In the genomic region with DNA sequence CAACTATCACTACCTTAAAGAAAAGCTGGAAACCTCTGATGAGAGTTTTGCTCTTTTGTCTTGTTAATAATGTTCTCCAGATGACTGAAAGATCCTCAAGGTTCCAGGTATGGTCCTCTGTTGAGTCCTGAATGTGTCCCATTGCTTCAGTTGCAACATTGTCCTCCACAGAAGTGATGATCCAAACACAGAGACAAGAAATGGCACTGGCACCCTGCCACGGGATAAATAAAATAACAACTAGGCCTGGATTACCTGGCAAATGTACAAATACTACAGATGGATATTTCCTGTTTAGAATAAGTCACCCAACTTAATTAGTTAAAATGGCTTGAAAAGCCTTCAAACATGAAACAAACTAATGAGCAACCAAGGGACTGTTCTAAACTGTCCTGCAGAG, we compare ENCODE assay signal across 23 cellular contexts. TPM values are rescaled to one million over a fixed set of nuclear protein-coding genes. Genes with fewer than 3 reads are reported as not detected.
A peak's percentile ranks its signal among the peaks of the same experiment; 100 is the strongest.
DNase-seq lines count a peak whose midpoint lies in the region; ATAC-seq, FAIRE-seq and TF ChIP-seq lines count a peak whose summit lies in the region.
"Had no signal": no experiment of that assay in that cellular context is flagged by ENCODE, and none has a peak within 500 bp of the region (broad histone marks: within the 10 kb centered on the region; RNA-seq: fewer than 3 reads in every experiment).

No MANE protein-coding gene starts in this region.

- H3K27me3 ChIP-seq in endothelial cell of umbilical vein (ENCODE audit: control insufficient read depth in 2 of 2, insufficient read depth in 2 of 2, low read length in 2 of 2), result no peaks in the 10 kb centered on the region
- H3K27me3 ChIP-seq in testis, result no peaks in the 10 kb centered on the region

- no peak for FAIRE-seq in endothelial cell of umbilical vein (lab: Jason Lieb, UNC)
- FAIRE-seq: GM12878, K562 had no signal

- no peak overlapping the region for H2AFZ ChIP-seq in endothelial cell of umbilical vein (ENCODE audit: low read depth, low read length)
- H2AFZ ChIP-seq: PC-9 had no signal

- H3K4me1 ChIP-seq in endothelial cell of umbilical vein (ENCODE audit: control insufficient read depth, extremely low read depth, insufficient read depth, low read length) (peaks cover 23% of the 10 kb centered on the region), testis (no peaks in the 10 kb centered on the region)

- intact Hi-C loops in endothelial cell of umbilical vein (cut with micrococcal nuclease) (no loop called here), testis (cut with DNase I; ENCODE audit: low total_unique reads) (no loop called here)

- CTCF ChIA-PET in endothelial cell of umbilical vein (lab: Charles Lee), result interaction anchor here (2.2 kb wide), 1 partner anchor 142 kb away, joined by 5 read pairs; no protein-coding TSS in a partner anchor

- BruUV-seq in endothelial cell of umbilical vein (replicated peaks; lab: Mats Ljungman, UMichigan), result no TSS peak

- peaks cover 3% of the 10 kb centered on the region for H3K36me3 Mint-ChIP-seq in activated naive CD4-positive, alpha-beta T cell treated with anti-CD3 and anti-CD28 coated beads, Interleukin-2, amount 50 U/mL, for 24 hours
- peaks cover 37% of the 10 kb centered on the region for H3K36me3 Mint-ChIP-seq in stimulated activated memory B cell treated with anti-CD40 and anti-IgM and Interleukin-4, amounts not matched to agents 10 μg/mL and 1 μg/mL and 100 μg/mL, for 72 hours

- 63 to 64% methylated on average over 1 of the region's 1 CpG for WGBS in testis, 2 donors

- H3K4me2 ChIP-seq in endothelial cell of umbilical vein (ENCODE audit: insufficient read depth, low read length), result no peak overlapping the region
- H3K4me2 ChIP-seq: PC-9 had no signal

- H3K9me3 ChIP-seq in endothelial cell of umbilical vein (replicated peaks; ENCODE audit: control insufficient read depth, insufficient read depth, low read length) (no peaks in the 10 kb centered on the region), testis (no peaks in the 10 kb centered on the region)
- H3K9me3 ChIP-seq: thoracic aorta had no signal

- dilution Hi-C loops in endothelial cell of umbilical vein (cut with MboI; ENCODE audit: extremely low pct_ligation_motif_present, low sequenced_read_pairs), result loop anchor here (25.0 kb wide), 1 partner anchor 142 kb away; the partner anchor contains the start of gene TRIM69

- no peak for ATAC-seq in stimulated activated memory B cell treated with anti-CD40 and anti-IgM and Interleukin-4, amounts not matched to agents 10 μg/mL and 1 μg/mL and 100 μg/mL, for 72 hours
- ATAC-seq: K562 had no signal

- no peaks in the 10 kb centered on the region for H3K27me3 Mint-ChIP-seq in activated naive CD4-positive, alpha-beta T cell treated with anti-CD3 and anti-CD28 coated beads, Interleukin-2, amount 50 U/mL, for 24 hours
- no peaks in the 10 kb centered on the region for H3K27me3 Mint-ChIP-seq in stimulated activated memory B cell treated with anti-CD40 and anti-IgM and Interleukin-4, amounts not matched to agents 10 μg/mL and 1 μg/mL and 100 μg/mL, for 72 hours

- peaks cover 40% of the 10 kb centered on the region for H3K4me1 Mint-ChIP-seq in activated naive CD4-positive, alpha-beta T cell treated with anti-CD3 and anti-CD28 coated beads, Interleukin-2, amount 50 U/mL, for 24 hours
- H3K4me1 Mint-ChIP-seq in stimulated activated memory B cell treated with anti-CD40 and anti-IgM and Interleukin-4, amounts not matched to agents 10 μg/mL and 1 μg/mL and 100 μg/mL, for 72 hours, result no peaks in the 10 kb centered on the region
- H3K4me1 Mint-ChIP-seq: nephron had no signal

- no peak overlapping the region for H3K9ac ChIP-seq in endothelial cell of umbilical vein (replicated peaks; ENCODE audit: extremely low read depth, insufficient read depth, low read length)

- no peak for TF ChIP-seq POLR2A in endothelial cell of umbilical vein (IDR thresholded peaks at IDR 0.05; ENCODE audit: low read depth, low read length)
- no peak for TF ChIP-seq POLR2A in testis (IDR thresholded peaks at IDR 0.05)
- no peak for TF ChIP-seq POLR2A in erythroblast (IDR thresholded peaks at IDR 0.05; ENCODE audit: low read length)

- no peaks in the 10 kb centered on the region for H3K9me1 ChIP-seq in endothelial cell of umbilical vein (replicated peaks; ENCODE audit: control insufficient read depth, extremely low read depth, insufficient read depth, low read length)

- TF ChIP-seq CTCF in endothelial cell of umbilical vein (IDR thresholded peaks at IDR 0.05; ENCODE audit: extremely low read depth in 1 of 2, insufficient read depth in 1 of 2, low read depth in 1 of 2, low read length in 2 of 2), result no peak
- TF ChIP-seq CTCF in testis (IDR thresholded peaks at IDR 0.05), result no peak

- H3K36me3 ChIP-seq in endothelial cell of umbilical vein (ENCODE audit: control insufficient read depth in 2 of 2, extremely low read depth in 1 of 2, insufficient read depth in 2 of 2, low read length in 2 of 2) (peaks cover 3 to 9% of the 10 kb centered on the region in 2 experiments), testis (ENCODE audit: low read depth, missing control alignments) (no peaks in the 10 kb centered on the region)

- H3K79me2 ChIP-seq in endothelial cell of umbilical vein (ENCODE audit: control insufficient read depth, insufficient read depth, low read length), result no peaks in the 10 kb centered on the region

- no peaks in the 10 kb centered on the region for H3K9me3 Mint-ChIP-seq in activated naive CD4-positive, alpha-beta T cell treated with anti-CD3 and anti-CD28 coated beads, Interleukin-2, amount 50 U/mL, for 24 hours
- H3K9me3 Mint-ChIP-seq in stimulated activated memory B cell treated with anti-CD40 and anti-IgM and Interleukin-4, amounts not matched to agents 10 μg/mL and 1 μg/mL and 100 μg/mL, for 72 hours, result no peaks in the 10 kb centered on the region
- H3K9me3 Mint-ChIP-seq: nephron had no signal

- no peaks in the 10 kb centered on the region for H4K20me1 ChIP-seq in endothelial cell of umbilical vein (replicated peaks; ENCODE audit: control insufficient read depth, extremely low read depth, insufficient read depth, low read length)

- no peak for DNase-seq in activated naive CD4-positive, alpha-beta T cell treated with anti-CD3 and anti-CD28 coated beads, Interleukin-2, amount 50 U/mL, for 16 hours
- peak; percentile 35 for DNase-seq in M059J (ENCODE audit: low read depth)
- peak; percentile 18 for DNase-seq in endothelial cell of umbilical vein (ENCODE audit: low read depth, low spot score)
- no peak for DNase-seq in testis
- no peak for DNase-seq in erythroblast (lab: John Stamatoyannopoulos, UW)
- no peak for DNase-seq in activated effector memory CD4-positive, alpha-beta T cell treated with Interleukin-2 at 50 U/mL for 16 hours
- DNase-seq: activated CD4-positive, alpha-beta T cell treated with anti-CD3 and anti-CD28 coated beads, Interleukin-2, amount 50 U/mL, for 4 hours; caudate nucleus; DMS53; kidney glomerular epithelial cell; mesendoderm; NCI-H1930; NCI-H345; PC-9; posterior cingulate gyrus; SHP77 treated with DMSO at 0.1 percent for 48 hours; T-helper 1 cell had no signal

- H3K27ac ChIP-seq in endothelial cell of umbilical vein (ENCODE audit: insufficient read depth, low read depth, low read length) (no peak overlapping the region), testis (no peak overlapping the region)
- H3K27ac ChIP-seq: PC-9, thoracic aorta had no signal

- peak overlapping the region; percentile 87 for H3K27ac Mint-ChIP-seq in activated naive CD4-positive, alpha-beta T cell treated with anti-CD3 and anti-CD28 coated beads, Interleukin-2, amount 50 U/mL, for 24 hours
- H3K27ac Mint-ChIP-seq in stimulated activated memory B cell treated with anti-CD40 and anti-IgM and Interleukin-4, amounts not matched to agents 10 μg/mL and 1 μg/mL and 100 μg/mL, for 72 hours, result peak overlapping the region; percentile 65
- H3K27ac Mint-ChIP-seq: nephron had no signal

- no peak overlapping the region for H3K4me3 Mint-ChIP-seq in activated naive CD4-positive, alpha-beta T cell treated with anti-CD3 and anti-CD28 coated beads, Interleukin-2, amount 50 U/mL, for 24 hours
- no peak overlapping the region for H3K4me3 Mint-ChIP-seq in stimulated activated memory B cell treated with anti-CD40 and anti-IgM and Interleukin-4, amounts not matched to agents 10 μg/mL and 1 μg/mL and 100 μg/mL, for 72 hours
- H3K4me3 Mint-ChIP-seq: nephron had no signal

- POLR2A ChIA-PET in endothelial cell of umbilical vein (lab: Charles Lee), result no interaction called here

- H3K4me3 ChIP-seq in endothelial cell of umbilical vein (replicated peaks in 1 of 3; ENCODE audit: insufficient read depth in 1 of 3, low read depth in 1 of 3, low read length in 3 of 3), result no peak overlapping the region
- H3K4me3 ChIP-seq in testis, result no peak overlapping the region
- H3K4me3 ChIP-seq: GM12878, K562, PC-9, thoracic aorta had no signal

TF ChIP-seq in endothelial cell of umbilical vein, 7 proteins besides CTCF, POLR2A, EP300 and RAD21:
- no peak for TF ChIP-seq EZH2 (IDR thresholded peaks at IDR 0.05; ENCODE audit: borderline replicate concordance, low read depth, low read length, severe bottlenecking)
- no peak for TF ChIP-seq JUN (IDR thresholded peaks at IDR 0.05; ENCODE audit: borderline replicate concordance, insufficient read depth, insufficient read length, low read depth)
- TF ChIP-seq, protein P1, sequence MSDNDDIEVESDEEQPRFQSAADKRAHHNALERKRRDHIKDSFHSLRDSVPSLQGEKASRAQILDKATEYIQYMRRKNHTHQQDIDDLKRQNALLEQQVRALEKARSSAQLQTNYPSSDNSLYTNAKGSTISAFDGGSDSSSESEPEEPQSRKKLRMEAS (IDR thresholded peaks at IDR 0.05; ENCODE audit: insufficient read depth, insufficient read length), result no peak

RNA-seq across cellular contexts. Expression of gene EIF3J, which starts 58.3 kb away (rescaled TPM):
- 26.9 and 49.2 TPM in 2 replicates for total RNA-seq in M059J (2014; rRNA removed; shearing (Covaris generic))
- total RNA-seq in endothelial cell of umbilical vein (132 and 150 TPM in 2 replicates), testis (10 to 100 TPM; 60.3 to 65.6 TPM)
- polyA plus RNA-seq in endothelial cell of umbilical vein (28.3 and 35.4 TPM in 2 replicates), testis (ENCODE audit: insufficient read depth, low read depth, low replicate concordance) (33.4 TPM)
- polyA plus RNA-seq in endothelial cell of umbilical vein (2011; cell fraction: cytosol; rRNA removed), result 68.1 and 71.9 TPM in 2 replicates
- 46.4 and 64.5 TPM in 2 replicates for polyA plus RNA-seq in endothelial cell of umbilical vein (2011; cell fraction: nucleus; rRNA removed)
- polyA plus RNA-seq in endothelial cell of umbilical vein (2012), result 87.7 and 139 TPM in 2 replicates
- 52.2 and 63.8 TPM in 2 replicates for polyA minus RNA-seq in endothelial cell of umbilical vein
- 66.8 TPM for polyA minus RNA-seq in endothelial cell of umbilical vein (2011; cell fraction: cytosol; rRNA and poly(A)+ RNA removed)
- polyA minus RNA-seq in endothelial cell of umbilical vein (2011; cell fraction: nucleus; rRNA and poly(A)+ RNA removed), result 28.2 and 47.8 TPM in 2 replicates

Comparison
In these comparisons a context has a peak if more than half of its experiments do, and no peak if none do; other contexts are left out.
1. DNase-seq: peak in M059J (single experiment) and endothelial cell of umbilical vein (single experiment); none in activated naive CD4-positive, alpha-beta T cell treated with anti-CD3 and anti-CD28 coated beads, Interleukin-2, amount 50 U/mL, for 16 hours (single experiment), testis (single experiment), erythroblast (0 of 2) and activated effector memory CD4-positive, alpha-beta T cell treated with Interleukin-2 at 50 U/mL for 16 hours (single experiment).